Comparison of ENCODE assay signal across 8 cellular contexts in genomic region chr9:136051568-136052432, GRCh38. TPM values are rescaled to one million over a fixed set of nuclear protein-coding genes. Genes with fewer than 3 reads are reported as not detected.
DNase-seq lines count a peak whose midpoint lies in the region; ATAC-seq and TF ChIP-seq lines count a peak whose summit lies in the region.

No MANE protein-coding gene starts in this region.

- CTCF ChIA-PET in activated CD8-positive, alpha-beta T cell treated with anti-CD3 and anti-CD28 coated beads for 36 hours (lab: Charles Lee) = interaction anchor here (1.6 kb wide), 1 partner anchor 71 kb away, joined by 7 read pairs; no protein-coding TSS in a partner anchor
- CTCF ChIA-PET in activated CD8-positive, alpha-beta T cell treated with anti-CD3 and anti-CD28 coated beads, Interleukin-2, amount 10 ng/mL, durations not matched to agents 7 days and 5 days (lab: Charles Lee) = no interaction called here

- H3K9me3 Mint-ChIP-seq in activated CD8-positive, alpha-beta T cell treated with anti-CD3 and anti-CD28 coated beads for 36 hours = no peaks in the 10 kb centered on the region
- H3K9me3 Mint-ChIP-seq in activated CD8-positive, alpha-beta T cell treated with anti-CD3 and anti-CD28 coated beads, Interleukin-2, amount 10 ng/mL, durations not matched to agents 7 days and 5 days (ENCODE audit: insufficient read depth) = no peaks in the 10 kb centered on the region
- no peaks in the 10 kb centered on the region for H3K9me3 Mint-ChIP-seq in activated naive CD4-positive, alpha-beta T cell treated with anti-CD3 and anti-CD28 coated beads, Interleukin-2, amount 50 U/mL, for 72 hours
- H3K9me3 Mint-ChIP-seq in natural killer cell = no peaks in the 10 kb centered on the region

- H3K4me1 Mint-ChIP-seq in activated CD8-positive, alpha-beta T cell treated with anti-CD3 and anti-CD28 coated beads for 36 hours (ENCODE audit: low read depth) = peaks cover 17% of the 10 kb centered on the region
- peaks cover 7% of the 10 kb centered on the region for H3K4me1 Mint-ChIP-seq in activated CD8-positive, alpha-beta T cell treated with anti-CD3 and anti-CD28 coated beads, Interleukin-2, amount 10 ng/mL, durations not matched to agents 7 days and 5 days (ENCODE audit: low read depth)
- H3K4me1 Mint-ChIP-seq in natural killer cell = peaks cover 32 to 42% of the 10 kb centered on the region in 2 donors

- H3K27ac ChIP-seq in urinary bladder (ENCODE audit: low read depth) = no peak overlapping the region

- under 1% methylated on average over 66 of the region's 66 CpGs for WGBS in urinary bladder

- H3K4me3 ChIP-seq in urinary bladder (ENCODE audit: low read depth, low read length) = peak overlapping the region; percentile 49

- TF ChIP-seq CTCF in activated CD8-positive, alpha-beta T cell treated with anti-CD3 and anti-CD28 coated beads for 36 hours (IDR thresholded peaks at IDR 0.05) = no peak
- TF ChIP-seq CTCF in natural killer cell (IDR thresholded peaks at IDR 0.05) = no peak

- peak overlapping the region; percentile 38 for H3K4me3 Mint-ChIP-seq in activated CD8-positive, alpha-beta T cell treated with anti-CD3 and anti-CD28 coated beads for 36 hours
- no peak overlapping the region for H3K4me3 Mint-ChIP-seq in activated CD8-positive, alpha-beta T cell treated with anti-CD3 and anti-CD28 coated beads, Interleukin-2, amount 10 ng/mL, durations not matched to agents 7 days and 5 days
- H3K4me3 Mint-ChIP-seq in natural killer cell = peak overlapping the region; percentile 77

- H3K27me3 Mint-ChIP-seq in activated CD8-positive, alpha-beta T cell treated with anti-CD3 and anti-CD28 coated beads for 36 hours = peaks cover 8% of the 10 kb centered on the region
- peaks cover 14% of the 10 kb centered on the region for H3K27me3 Mint-ChIP-seq in activated CD8-positive, alpha-beta T cell treated with anti-CD3 and anti-CD28 coated beads, Interleukin-2, amount 10 ng/mL, durations not matched to agents 7 days and 5 days (ENCODE audit: low read depth)
- no peaks in the 10 kb centered on the region for H3K27me3 Mint-ChIP-seq in natural killer cell (ENCODE audit: low read depth in 2 of 2)

- POLR2A ChIA-PET in activated CD8-positive, alpha-beta T cell treated with anti-CD3 and anti-CD28 coated beads for 36 hours (lab: Charles Lee) = no interaction called here
- POLR2A ChIA-PET in activated CD8-positive, alpha-beta T cell treated with anti-CD3 and anti-CD28 coated beads, Interleukin-2, amount 10 ng/mL, durations not matched to agents 7 days and 5 days (lab: Charles Lee) = interaction anchor here (1.9 kb wide), 1 partner anchor 55 kb away, joined by 4 read pairs; no protein-coding TSS in a partner anchor

- H3K4me1 ChIP-seq in urinary bladder (ENCODE audit: insufficient read depth) = no peaks in the 10 kb centered on the region

- no peak overlapping the region for H3K27ac Mint-ChIP-seq in activated CD8-positive, alpha-beta T cell treated with anti-CD3 and anti-CD28 coated beads for 36 hours
- H3K27ac Mint-ChIP-seq in activated CD8-positive, alpha-beta T cell treated with anti-CD3 and anti-CD28 coated beads, Interleukin-2, amount 10 ng/mL, durations not matched to agents 7 days and 5 days = no peak overlapping the region
- H3K27ac Mint-ChIP-seq in activated naive CD4-positive, alpha-beta T cell treated with anti-CD3 and anti-CD28 coated beads, Interleukin-2, amount 50 U/mL, for 72 hours = no peak overlapping the region
- H3K27ac Mint-ChIP-seq in natural killer cell = peak overlapping the region in 1 of 2 donors; percentile 24

- H3K36me3 Mint-ChIP-seq in activated CD8-positive, alpha-beta T cell treated with anti-CD3 and anti-CD28 coated beads for 36 hours (ENCODE audit: low read depth) = no peaks in the 10 kb centered on the region
- no peaks in the 10 kb centered on the region for H3K36me3 Mint-ChIP-seq in activated CD8-positive, alpha-beta T cell treated with anti-CD3 and anti-CD28 coated beads, Interleukin-2, amount 10 ng/mL, durations not matched to agents 7 days and 5 days (ENCODE audit: low read depth)
- no peaks in the 10 kb centered on the region for H3K36me3 Mint-ChIP-seq in activated naive CD4-positive, alpha-beta T cell treated with anti-CD3 and anti-CD28 coated beads, Interleukin-2, amount 50 U/mL, for 72 hours
- H3K36me3 Mint-ChIP-seq in natural killer cell = no peaks in the 10 kb centered on the region

- DNase-seq in activated CD8-positive, alpha-beta T cell treated with anti-CD3 and anti-CD28 coated beads for 36 hours = peak; percentile 44
- DNase-seq in activated CD8-positive, alpha-beta T cell treated with anti-CD3 and anti-CD28 coated beads, Interleukin-2, amount 10 ng/mL, durations not matched to agents 7 days and 5 days = no peak
- peak; percentile 68 for DNase-seq in NCI-H2081 treated with DMSO at 0.1 percent for 48 hours (lab: John Stamatoyannopoulos, UW)
- DNase-seq in activated naive CD4-positive, alpha-beta T cell treated with anti-CD3 and anti-CD28 coated beads, Interleukin-2, amount 50 U/mL, for 72 hours (ENCODE audit: low spot score in 2 of 2) = no peak
- peak; percentile 96 for DNase-seq in globus pallidus (ENCODE audit: low spot score)
- no peak for DNase-seq in natural killer cell

- H3K36me3 ChIP-seq in urinary bladder (ENCODE audit: insufficient read depth) = no peaks in the 10 kb centered on the region

- ATAC-seq in activated CD8-positive, alpha-beta T cell treated with anti-CD3 and anti-CD28 coated beads for 36 hours = peak; percentile 43
- no peak for ATAC-seq in activated CD8-positive, alpha-beta T cell treated with anti-CD3 and anti-CD28 coated beads, Interleukin-2, amount 10 ng/mL, durations not matched to agents 7 days and 5 days
- peak; percentile 43 to 76 for ATAC-seq in activated naive CD4-positive, alpha-beta T cell treated with anti-CD3 and anti-CD28 coated beads, Interleukin-2, amount 50 U/mL, for 72 hours
- ATAC-seq in natural killer cell = peak; percentile 41 to 46 (median 43)
- ATAC-seq in HG02610 (IDR thresholded peaks at IDR 0.05; ENCODE audit: unreplicated experiment) = no peak

- intact Hi-C loops in activated CD8-positive, alpha-beta T cell treated with anti-CD3 and anti-CD28 coated beads for 36 hours (cut with micrococcal nuclease) = no loop called here
- intact Hi-C loops in natural killer cell (cut with micrococcal nuclease) = no loop called here

RNA-seq across cellular contexts. Expression of gene NACC2, which starts 43.3 kb away (rescaled TPM):
- 1 to 10 TPM; 6.0 to 6.2 TPM for total RNA-seq in activated CD8-positive, alpha-beta T cell treated with anti-CD3 and anti-CD28 coated beads for 36 hours
- 1 to 10 TPM; 5.6 to 6.4 TPM for total RNA-seq in activated CD8-positive, alpha-beta T cell treated with anti-CD3 and anti-CD28 coated beads, Interleukin-2, amount 10 ng/mL, durations not matched to agents 7 days and 5 days
- 10 to 100 TPM in 1 of 2 donors, 1 to 10 TPM in 1; 4.5 to 10.0 TPM for total RNA-seq in activated naive CD4-positive, alpha-beta T cell treated with anti-CD3 and anti-CD28 coated beads, Interleukin-2, amount 50 U/mL, for 72 hours
- total RNA-seq in natural killer cell (10 to 100 TPM; 14.5 to 21.6 (median 21.2) TPM), urinary bladder (14.9 TPM)
- polyA plus RNA-seq in urinary bladder = 54.1 TPM

Comparison
In these comparisons a context has a peak if more than half of its experiments do, and no peak if none do; other contexts are left out.
1. ATAC-seq: peak in activated CD8-positive, alpha-beta T cell treated with anti-CD3 and anti-CD28 coated beads for 36 hours (single experiment), activated naive CD4-positive, alpha-beta T cell treated with anti-CD3 and anti-CD28 coated beads, Interleukin-2, amount 50 U/mL, for 72 hours (2 of 2) and natural killer cell (3 of 3); none in activated CD8-positive, alpha-beta T cell treated with anti-CD3 and anti-CD28 coated beads, Interleukin-2, amount 10 ng/mL, durations not matched to agents 7 days and 5 days (single experiment) and HG02610 (single experiment).
2. DNase-seq: peak in activated CD8-positive, alpha-beta T cell treated with anti-CD3 and anti-CD28 coated beads for 36 hours (single experiment), NCI-H2081 treated with DMSO at 0.1 percent for 48 hours (single experiment) and globus pallidus (single experiment); none in activated CD8-positive, alpha-beta T cell treated with anti-CD3 and anti-CD28 coated beads, Interleukin-2, amount 10 ng/mL, durations not matched to agents 7 days and 5 days (single experiment), activated naive CD4-positive, alpha-beta T cell treated with anti-CD3 and anti-CD28 coated beads, Interleukin-2, amount 50 U/mL, for 72 hours (0 of 2) and natural killer cell (single experiment).